ENCODE assay signal across 1 cellular context in the genomic region with DNA sequence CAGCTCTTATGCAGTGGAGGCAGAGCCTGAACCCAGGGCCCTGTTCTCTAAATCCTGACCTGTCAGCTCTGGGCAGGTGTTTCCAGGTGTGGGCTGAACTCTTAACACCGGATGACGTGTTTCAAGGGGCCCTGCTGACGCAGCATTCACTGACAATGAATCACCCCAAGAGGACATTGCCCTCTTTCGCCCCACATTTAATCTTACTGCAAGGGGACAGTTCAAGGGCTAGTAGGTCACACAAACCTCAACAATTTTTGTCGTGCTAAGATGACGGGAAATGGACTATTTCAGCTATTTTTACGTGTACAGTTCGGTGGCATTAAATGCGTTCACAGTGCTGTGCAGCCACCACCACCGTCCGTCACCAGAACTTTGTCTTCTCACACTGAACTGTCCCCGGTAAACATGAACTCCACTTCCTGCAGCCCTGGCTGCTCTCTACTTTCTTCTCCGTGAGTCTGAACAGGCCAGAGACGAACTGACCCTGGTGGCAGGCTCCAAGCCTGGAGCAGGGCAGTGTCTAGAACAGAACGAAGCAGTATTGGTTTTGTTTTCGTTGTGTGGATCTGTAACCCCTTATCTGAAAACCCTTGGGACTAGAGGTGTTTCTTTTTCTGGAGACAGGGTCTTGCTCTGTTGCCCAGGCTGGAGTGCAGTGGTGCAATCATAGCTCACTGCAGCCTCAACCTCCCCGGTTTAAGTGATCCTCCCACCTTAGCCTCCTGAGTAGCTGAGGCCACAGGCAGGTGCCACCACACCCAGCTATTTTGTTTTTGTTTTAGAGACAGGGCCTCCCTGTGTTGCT.
TF ChIP-seq lines count a peak whose summit lies in the region.

No MANE protein-coding gene starts in this region.

TF ChIP-seq in HCT116, 20 proteins besides CTCF, POLR2A, EP300 and RAD21 (continued from another document):
- TF ChIP-seq, protein P1, sequence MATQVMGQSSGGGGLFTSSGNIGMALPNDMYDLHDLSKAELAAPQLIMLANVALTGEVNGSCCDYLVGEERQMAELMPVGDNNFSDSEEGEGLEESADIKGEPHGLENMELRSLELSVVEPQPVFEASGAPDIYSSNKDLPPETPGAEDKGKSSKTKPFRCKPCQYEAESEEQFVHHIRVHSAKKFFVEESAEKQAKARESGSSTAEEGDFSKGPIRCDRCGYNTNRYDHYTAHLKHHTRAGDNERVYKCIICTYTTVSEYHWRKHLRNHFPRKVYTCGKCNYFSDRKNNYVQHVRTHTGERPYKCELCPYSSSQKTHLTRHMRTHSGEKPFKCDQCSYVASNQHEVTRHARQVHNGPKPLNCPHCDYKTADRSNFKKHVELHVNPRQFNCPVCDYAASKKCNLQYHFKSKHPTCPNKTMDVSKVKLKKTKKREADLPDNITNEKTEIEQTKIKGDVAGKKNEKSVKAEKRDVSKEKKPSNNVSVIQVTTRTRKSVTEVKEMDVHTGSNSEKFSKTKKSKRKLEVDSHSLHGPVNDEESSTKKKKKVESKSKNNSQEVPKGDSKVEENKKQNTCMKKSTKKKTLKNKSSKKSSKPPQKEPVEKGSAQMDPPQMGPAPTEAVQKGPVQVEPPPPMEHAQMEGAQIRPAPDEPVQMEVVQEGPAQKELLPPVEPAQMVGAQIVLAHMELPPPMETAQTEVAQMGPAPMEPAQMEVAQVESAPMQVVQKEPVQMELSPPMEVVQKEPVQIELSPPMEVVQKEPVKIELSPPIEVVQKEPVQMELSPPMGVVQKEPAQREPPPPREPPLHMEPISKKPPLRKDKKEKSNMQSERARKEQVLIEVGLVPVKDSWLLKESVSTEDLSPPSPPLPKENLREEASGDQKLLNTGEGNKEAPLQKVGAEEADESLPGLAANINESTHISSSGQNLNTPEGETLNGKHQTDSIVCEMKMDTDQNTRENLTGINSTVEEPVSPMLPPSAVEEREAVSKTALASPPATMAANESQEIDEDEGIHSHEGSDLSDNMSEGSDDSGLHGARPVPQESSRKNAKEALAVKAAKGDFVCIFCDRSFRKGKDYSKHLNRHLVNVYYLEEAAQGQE (IDR thresholded peaks at IDR 0.05; ENCODE audit: low read depth), result no peak
TF ChIP-seq in HCT116: peak in this region for 0.
